8 cellular contexts compared by ENCODE assay signal in genomic region chr1:66253330-66253921, GRCh38.
DNase-seq lines count a peak whose midpoint lies in the region; ATAC-seq and TF ChIP-seq lines count a peak whose summit lies in the region.

No MANE protein-coding gene starts in this region.

- no peaks in the 10 kb centered on the region for H3K36me3 ChIP-seq in OCI-LY1 (ENCODE audit: insufficient read depth, low read length)
- H3K36me3 ChIP-seq in liver (ENCODE audit: control insufficient read depth in 4 of 4, insufficient read depth in 3 of 4, low read depth in 1 of 4, low read length in 3 of 4), result no peaks in the 10 kb centered on the region
- H3K36me3 ChIP-seq in vagina, result no peaks in the 10 kb centered on the region

- no peaks in the 10 kb centered on the region for H3K27me3 ChIP-seq in OCI-LY1 (ENCODE audit: insufficient read depth, low read length)
- no peaks in the 10 kb centered on the region for H3K27me3 ChIP-seq in liver (ENCODE audit: control insufficient read depth in 4 of 4, insufficient read depth in 4 of 4, low read length in 3 of 4)
- H3K27me3 ChIP-seq in vagina, result no peaks in the 10 kb centered on the region

- H3K4me1 ChIP-seq in OCI-LY1 (ENCODE audit: insufficient read depth, low read length, severe bottlenecking) (peaks cover 3% of the 10 kb centered on the region), liver (ENCODE audit: control insufficient read depth in 4 of 4, insufficient read depth in 4 of 4, low read length in 3 of 4) (no peaks in the 10 kb centered on the region), vagina (peaks cover 9% of the 10 kb centered on the region)

- intact Hi-C loops in vagina (cut with DNase I), result loop anchor here (10.0 kb wide), 1 partner anchor 471 kb away; no protein-coding TSS in a partner anchor

- no peak overlapping the region for H3K4me2 ChIP-seq in OCI-LY1 (ENCODE audit: low read length)

- H3K4me3 ChIP-seq in OCI-LY1 (ENCODE audit: low read depth, low read length, poor library complexity, severe bottlenecking) (no peak overlapping the region), liver (ENCODE audit: low read depth in 1 of 3, low read length in 3 of 3) (no peak overlapping the region), vagina (no peak overlapping the region)

- H3K9me2 ChIP-seq in OCI-LY1 (ENCODE audit: low read depth, low read length), result no peaks in the 10 kb centered on the region

- DNase-seq in SIG-M5 treated with dmso at 0.1 percent for 504 hours (lab: John Stamatoyannopoulos, UW; ENCODE audit: unreplicated experiment) (peak; percentile 73), SIG-M5 (lab: John Stamatoyannopoulos, UW) (no peak), HS-27A (ENCODE audit: low read depth) (peak; percentile 62), cerebellar cortex (ENCODE audit: low spot score) (peak; percentile 57), vagina (ENCODE audit: extremely low spot score in 2 of 2) (no peak)

- no peaks in the 10 kb centered on the region for H3K79me2 ChIP-seq in OCI-LY1 (ENCODE audit: insufficient read depth, low read length)

- TF ChIP-seq CTCF in OCI-LY1 (IDR thresholded peaks at IDR 0.05; ENCODE audit: low read length) (peak; percentile 79), liver (IDR thresholded peaks at IDR 0.05; ENCODE audit: low read depth, low read length, missing input control) (peak; percentile 82), vagina (IDR thresholded peaks at IDR 0.05) (peak; percentile 40 to 81 (median 58))

- peak; percentile 100 for TF ChIP-seq RAD21 in liver (IDR thresholded peaks at IDR 0.05)

- no peak overlapping the region for H3K27ac ChIP-seq in OCI-LY1 (ENCODE audit: low read depth, low read length, poor library complexity, severe bottlenecking)
- H3K27ac ChIP-seq in liver (ENCODE audit: low read depth in 1 of 2, low read length in 2 of 2), result no peak overlapping the region
- H3K27ac ChIP-seq in vagina, result no peak overlapping the region

- no peaks in the 10 kb centered on the region for H3F3A ChIP-seq in OCI-LY1 (ENCODE audit: insufficient read depth, low read length)

- H3K9ac ChIP-seq in OCI-LY1 (ENCODE audit: low read length) (no peak overlapping the region), liver (ENCODE audit: low read depth in 1 of 2, low read length in 2 of 2) (no peak overlapping the region)

- no peak overlapping the region for H2AFZ ChIP-seq in OCI-LY1 (ENCODE audit: low read length)

- no peaks in the 10 kb centered on the region for H4K20me1 ChIP-seq in OCI-LY1 (ENCODE audit: insufficient read depth, low read length)

- WGBS in liver, result 3% methylated on average over 1 of the region's 1 CpG

- ATAC-seq in GM21529 (IDR thresholded peaks at IDR 0.05; ENCODE audit: unreplicated experiment), result peak; percentile 86

- no peak for TF ChIP-seq POLR2A in vagina (IDR thresholded peaks at IDR 0.05)

- H3K9me3 ChIP-seq in OCI-LY1 (ENCODE audit: low read length) (no peaks in the 10 kb centered on the region), liver (ENCODE audit: control insufficient read depth in 4 of 4, low read length in 3 of 4) (no peaks in the 10 kb centered on the region), vagina (no peaks in the 10 kb centered on the region)

TF ChIP-seq in liver, 16 proteins besides CTCF, POLR2A, EP300 and RAD21:
- TF ChIP-seq FOXA2 (IDR thresholded peaks at IDR 0.05) (no peak), GABPA (IDR thresholded peaks at IDR 0.05 in 1 of 2, conservative IDR thresholded peaks at IDR 0.05 in 1 of 2) (peak in 1 of 2 donors; percentile 14)
TF ChIP-seq in liver: peak in this region for 1.

Comparison
In these comparisons a context has a peak if more than half of its experiments do, and no peak if none do; other contexts are left out.
1. DNase-seq: peak in SIG-M5 treated with dmso at 0.1 percent for 504 hours (single experiment), HS-27A (single experiment) and cerebellar cortex (single experiment); none in SIG-M5 (single experiment) and vagina (0 of 2).
2. Peak in every context shown above with its lines, with median percentiles within 50 percentile points of each other: CTCF ChIP-seq.